ENCODE assay signal across 2 cellular contexts in the genomic region with DNA sequence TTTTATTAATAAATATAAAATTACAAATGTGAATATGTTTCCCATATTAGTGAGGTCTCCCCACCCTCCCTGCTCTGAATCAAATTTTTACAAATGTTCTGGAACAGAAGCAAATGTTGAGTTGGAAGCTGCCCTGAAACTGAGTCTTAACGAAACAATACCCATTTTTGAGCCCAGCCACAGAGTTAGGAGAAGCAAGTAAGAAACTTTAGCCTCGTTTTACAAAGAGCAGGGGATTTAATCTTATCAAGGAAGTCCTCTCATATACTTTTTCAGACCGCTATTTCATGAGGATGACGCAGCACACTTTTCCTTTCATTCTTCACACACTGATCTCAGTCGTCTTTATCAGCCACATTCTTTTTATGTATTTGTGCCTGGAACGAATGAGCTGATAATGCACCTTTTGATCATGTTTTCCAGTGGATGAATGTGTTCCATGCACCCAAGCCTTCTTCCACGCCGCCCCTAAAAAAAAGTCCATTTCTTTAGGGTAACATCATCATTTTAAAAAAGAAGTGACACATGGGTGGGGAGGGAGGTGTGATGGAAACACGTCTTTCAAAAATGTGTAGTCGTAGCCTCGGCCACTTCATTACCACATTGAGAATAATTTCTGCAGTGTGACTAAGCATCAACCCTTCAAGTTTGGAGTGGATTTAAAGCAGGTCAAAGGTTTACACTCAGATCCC.
TF ChIP-seq lines count a peak whose summit lies in the region.

No MANE protein-coding gene starts in this region.

TF ChIP-seq in liver, 16 proteins besides CTCF, POLR2A, EP300 and RAD21:
- TF ChIP-seq YY1 (IDR thresholded peaks at IDR 0.05): no peak
- no peak for TF ChIP-seq FOXA2 (IDR thresholded peaks at IDR 0.05)
- no peak for TF ChIP-seq HNF4A (conservative IDR thresholded peaks at IDR 0.05)
- no peak for TF ChIP-seq FOXA1 (IDR thresholded peaks at IDR 0.05)
- no peak for TF ChIP-seq SP1 (IDR thresholded peaks at IDR 0.05)
- no peak for TF ChIP-seq RXRA (IDR thresholded peaks at IDR 0.05)
- TF ChIP-seq JUND (IDR thresholded peaks at IDR 0.05): no peak
- TF ChIP-seq, protein P1, sequence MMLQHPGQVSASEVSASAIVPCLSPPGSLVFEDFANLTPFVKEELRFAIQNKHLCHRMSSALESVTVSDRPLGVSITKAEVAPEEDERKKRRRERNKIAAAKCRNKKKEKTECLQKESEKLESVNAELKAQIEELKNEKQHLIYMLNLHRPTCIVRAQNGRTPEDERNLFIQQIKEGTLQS (IDR thresholded peaks at IDR 0.05): no peak
- TF ChIP-seq, protein P2, sequence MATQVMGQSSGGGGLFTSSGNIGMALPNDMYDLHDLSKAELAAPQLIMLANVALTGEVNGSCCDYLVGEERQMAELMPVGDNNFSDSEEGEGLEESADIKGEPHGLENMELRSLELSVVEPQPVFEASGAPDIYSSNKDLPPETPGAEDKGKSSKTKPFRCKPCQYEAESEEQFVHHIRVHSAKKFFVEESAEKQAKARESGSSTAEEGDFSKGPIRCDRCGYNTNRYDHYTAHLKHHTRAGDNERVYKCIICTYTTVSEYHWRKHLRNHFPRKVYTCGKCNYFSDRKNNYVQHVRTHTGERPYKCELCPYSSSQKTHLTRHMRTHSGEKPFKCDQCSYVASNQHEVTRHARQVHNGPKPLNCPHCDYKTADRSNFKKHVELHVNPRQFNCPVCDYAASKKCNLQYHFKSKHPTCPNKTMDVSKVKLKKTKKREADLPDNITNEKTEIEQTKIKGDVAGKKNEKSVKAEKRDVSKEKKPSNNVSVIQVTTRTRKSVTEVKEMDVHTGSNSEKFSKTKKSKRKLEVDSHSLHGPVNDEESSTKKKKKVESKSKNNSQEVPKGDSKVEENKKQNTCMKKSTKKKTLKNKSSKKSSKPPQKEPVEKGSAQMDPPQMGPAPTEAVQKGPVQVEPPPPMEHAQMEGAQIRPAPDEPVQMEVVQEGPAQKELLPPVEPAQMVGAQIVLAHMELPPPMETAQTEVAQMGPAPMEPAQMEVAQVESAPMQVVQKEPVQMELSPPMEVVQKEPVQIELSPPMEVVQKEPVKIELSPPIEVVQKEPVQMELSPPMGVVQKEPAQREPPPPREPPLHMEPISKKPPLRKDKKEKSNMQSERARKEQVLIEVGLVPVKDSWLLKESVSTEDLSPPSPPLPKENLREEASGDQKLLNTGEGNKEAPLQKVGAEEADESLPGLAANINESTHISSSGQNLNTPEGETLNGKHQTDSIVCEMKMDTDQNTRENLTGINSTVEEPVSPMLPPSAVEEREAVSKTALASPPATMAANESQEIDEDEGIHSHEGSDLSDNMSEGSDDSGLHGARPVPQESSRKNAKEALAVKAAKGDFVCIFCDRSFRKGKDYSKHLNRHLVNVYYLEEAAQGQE (IDR thresholded peaks at IDR 0.05): no peak
- TF ChIP-seq NR2F2 (IDR thresholded peaks at IDR 0.05): no peak
- no peak for TF ChIP-seq HNF4G (IDR thresholded peaks at IDR 0.05)
- no peak for TF ChIP-seq TAF1 (conservative IDR thresholded peaks at IDR 0.05)
- TF ChIP-seq, protein P3, sequence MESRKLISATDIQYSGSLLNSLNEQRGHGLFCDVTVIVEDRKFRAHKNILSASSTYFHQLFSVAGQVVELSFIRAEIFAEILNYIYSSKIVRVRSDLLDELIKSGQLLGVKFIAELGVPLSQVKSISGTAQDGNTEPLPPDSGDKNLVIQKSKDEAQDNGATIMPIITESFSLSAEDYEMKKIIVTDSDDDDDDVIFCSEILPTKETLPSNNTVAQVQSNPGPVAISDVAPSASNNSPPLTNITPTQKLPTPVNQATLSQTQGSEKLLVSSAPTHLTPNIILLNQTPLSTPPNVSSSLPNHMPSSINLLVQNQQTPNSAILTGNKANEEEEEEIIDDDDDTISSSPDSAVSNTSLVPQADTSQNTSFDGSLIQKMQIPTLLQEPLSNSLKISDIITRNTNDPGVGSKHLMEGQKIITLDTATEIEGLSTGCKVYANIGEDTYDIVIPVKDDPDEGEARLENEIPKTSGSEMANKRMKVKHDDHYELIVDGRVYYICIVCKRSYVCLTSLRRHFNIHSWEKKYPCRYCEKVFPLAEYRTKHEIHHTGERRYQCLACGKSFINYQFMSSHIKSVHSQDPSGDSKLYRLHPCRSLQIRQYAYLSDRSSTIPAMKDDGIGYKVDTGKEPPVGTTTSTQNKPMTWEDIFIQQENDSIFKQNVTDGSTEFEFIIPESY (IDR thresholded peaks at IDR 0.05): no peak
- TF ChIP-seq GABPA (IDR thresholded peaks at IDR 0.05 in 1 of 2, conservative IDR thresholded peaks at IDR 0.05 in 1 of 2): no peak
- TF ChIP-seq, protein P4, sequence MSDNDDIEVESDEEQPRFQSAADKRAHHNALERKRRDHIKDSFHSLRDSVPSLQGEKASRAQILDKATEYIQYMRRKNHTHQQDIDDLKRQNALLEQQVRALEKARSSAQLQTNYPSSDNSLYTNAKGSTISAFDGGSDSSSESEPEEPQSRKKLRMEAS (IDR thresholded peaks at IDR 0.05): no peak
- TF ChIP-seq EGR1 (IDR thresholded peaks at IDR 0.05; ENCODE audit: low read depth in 2 of 2): no peak

TF ChIP-seq in HepG2, 621 proteins besides CTCF, POLR2A, EP300 and RAD21:
- TF ChIP-seq ZNF557 (CRISPR knock-in tag; IDR thresholded peaks at IDR 0.05): no peak
- no peak for TF ChIP-seq PAF1 (CRISPR knock-in tag; IDR thresholded peaks at IDR 0.05)
- TF ChIP-seq ZNF232 (CRISPR knock-in tag; IDR thresholded peaks at IDR 0.05; ENCODE audit: borderline replicate concordance): no peak
- TF ChIP-seq, protein P5, sequence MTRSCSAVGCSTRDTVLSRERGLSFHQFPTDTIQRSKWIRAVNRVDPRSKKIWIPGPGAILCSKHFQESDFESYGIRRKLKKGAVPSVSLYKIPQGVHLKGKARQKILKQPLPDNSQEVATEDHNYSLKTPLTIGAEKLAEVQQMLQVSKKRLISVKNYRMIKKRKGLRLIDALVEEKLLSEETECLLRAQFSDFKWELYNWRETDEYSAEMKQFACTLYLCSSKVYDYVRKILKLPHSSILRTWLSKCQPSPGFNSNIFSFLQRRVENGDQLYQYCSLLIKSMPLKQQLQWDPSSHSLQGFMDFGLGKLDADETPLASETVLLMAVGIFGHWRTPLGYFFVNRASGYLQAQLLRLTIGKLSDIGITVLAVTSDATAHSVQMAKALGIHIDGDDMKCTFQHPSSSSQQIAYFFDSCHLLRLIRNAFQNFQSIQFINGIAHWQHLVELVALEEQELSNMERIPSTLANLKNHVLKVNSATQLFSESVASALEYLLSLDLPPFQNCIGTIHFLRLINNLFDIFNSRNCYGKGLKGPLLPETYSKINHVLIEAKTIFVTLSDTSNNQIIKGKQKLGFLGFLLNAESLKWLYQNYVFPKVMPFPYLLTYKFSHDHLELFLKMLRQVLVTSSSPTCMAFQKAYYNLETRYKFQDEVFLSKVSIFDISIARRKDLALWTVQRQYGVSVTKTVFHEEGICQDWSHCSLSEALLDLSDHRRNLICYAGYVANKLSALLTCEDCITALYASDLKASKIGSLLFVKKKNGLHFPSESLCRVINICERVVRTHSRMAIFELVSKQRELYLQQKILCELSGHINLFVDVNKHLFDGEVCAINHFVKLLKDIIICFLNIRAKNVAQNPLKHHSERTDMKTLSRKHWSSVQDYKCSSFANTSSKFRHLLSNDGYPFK (CRISPR knock-in tag; IDR thresholded peaks at IDR 0.05; ENCODE audit: borderline replicate concordance): no peak
- TF ChIP-seq, protein P6, sequence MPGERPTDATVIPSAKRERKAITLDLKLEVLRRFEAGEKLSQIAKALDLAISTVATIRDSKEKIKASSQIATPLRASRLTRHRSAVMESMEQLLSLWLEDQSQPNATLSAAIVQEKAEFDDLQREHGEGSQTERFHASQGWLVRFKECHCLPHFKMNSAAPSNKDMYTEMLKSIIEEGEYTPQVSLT (CRISPR knock-in tag; IDR thresholded peaks at IDR 0.05; ENCODE audit: borderline replicate concordance, low read depth): no peak
- TF ChIP-seq PRMT3 (CRISPR knock-in tag; IDR thresholded peaks at IDR 0.05; ENCODE audit: borderline replicate concordance, low read depth): no peak
- no peak for TF ChIP-seq SNRNP70 (IDR thresholded peaks at IDR 0.05; ENCODE audit: low read depth, low read length)
- TF ChIP-seq NFKBIZ (CRISPR knock-in tag; IDR thresholded peaks at IDR 0.05): no peak
- no peak for TF ChIP-seq YEATS2 (CRISPR knock-in tag; IDR thresholded peaks at IDR 0.05; ENCODE audit: borderline replicate concordance)
- TF ChIP-seq CAMTA2 (CRISPR knock-in tag; IDR thresholded peaks at IDR 0.05; ENCODE audit: borderline replicate concordance): no peak
- no peak for TF ChIP-seq ZNF33B (CRISPR knock-in tag; IDR thresholded peaks at IDR 0.05)
- no peak for TF ChIP-seq SRY (CRISPR knock-in tag; IDR thresholded peaks at IDR 0.05)
- no peak for TF ChIP-seq ZNF724P (CRISPR knock-in tag; IDR thresholded peaks at IDR 0.05; ENCODE audit: borderline replicate concordance)
- TF ChIP-seq, protein P7, sequence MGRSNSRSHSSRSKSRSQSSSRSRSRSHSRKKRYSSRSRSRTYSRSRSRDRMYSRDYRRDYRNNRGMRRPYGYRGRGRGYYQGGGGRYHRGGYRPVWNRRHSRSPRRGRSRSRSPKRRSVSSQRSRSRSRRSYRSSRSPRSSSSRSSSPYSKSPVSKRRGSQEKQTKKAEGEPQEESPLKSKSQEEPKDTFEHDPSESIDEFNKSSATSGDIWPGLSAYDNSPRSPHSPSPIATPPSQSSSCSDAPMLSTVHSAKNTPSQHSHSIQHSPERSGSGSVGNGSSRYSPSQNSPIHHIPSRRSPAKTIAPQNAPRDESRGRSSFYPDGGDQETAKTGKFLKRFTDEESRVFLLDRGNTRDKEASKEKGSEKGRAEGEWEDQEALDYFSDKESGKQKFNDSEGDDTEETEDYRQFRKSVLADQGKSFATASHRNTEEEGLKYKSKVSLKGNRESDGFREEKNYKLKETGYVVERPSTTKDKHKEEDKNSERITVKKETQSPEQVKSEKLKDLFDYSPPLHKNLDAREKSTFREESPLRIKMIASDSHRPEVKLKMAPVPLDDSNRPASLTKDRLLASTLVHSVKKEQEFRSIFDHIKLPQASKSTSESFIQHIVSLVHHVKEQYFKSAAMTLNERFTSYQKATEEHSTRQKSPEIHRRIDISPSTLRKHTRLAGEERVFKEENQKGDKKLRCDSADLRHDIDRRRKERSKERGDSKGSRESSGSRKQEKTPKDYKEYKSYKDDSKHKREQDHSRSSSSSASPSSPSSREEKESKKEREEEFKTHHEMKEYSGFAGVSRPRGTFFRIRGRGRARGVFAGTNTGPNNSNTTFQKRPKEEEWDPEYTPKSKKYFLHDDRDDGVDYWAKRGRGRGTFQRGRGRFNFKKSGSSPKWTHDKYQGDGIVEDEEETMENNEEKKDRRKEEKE (IDR thresholded peaks at IDR 0.05): no peak
- no peak for TF ChIP-seq ZNF749 (CRISPR knock-in tag; IDR thresholded peaks at IDR 0.05; ENCODE audit: borderline replicate concordance)
- TF ChIP-seq ZNF709 (CRISPR knock-in tag; IDR thresholded peaks at IDR 0.05): no peak
- TF ChIP-seq, protein P8, sequence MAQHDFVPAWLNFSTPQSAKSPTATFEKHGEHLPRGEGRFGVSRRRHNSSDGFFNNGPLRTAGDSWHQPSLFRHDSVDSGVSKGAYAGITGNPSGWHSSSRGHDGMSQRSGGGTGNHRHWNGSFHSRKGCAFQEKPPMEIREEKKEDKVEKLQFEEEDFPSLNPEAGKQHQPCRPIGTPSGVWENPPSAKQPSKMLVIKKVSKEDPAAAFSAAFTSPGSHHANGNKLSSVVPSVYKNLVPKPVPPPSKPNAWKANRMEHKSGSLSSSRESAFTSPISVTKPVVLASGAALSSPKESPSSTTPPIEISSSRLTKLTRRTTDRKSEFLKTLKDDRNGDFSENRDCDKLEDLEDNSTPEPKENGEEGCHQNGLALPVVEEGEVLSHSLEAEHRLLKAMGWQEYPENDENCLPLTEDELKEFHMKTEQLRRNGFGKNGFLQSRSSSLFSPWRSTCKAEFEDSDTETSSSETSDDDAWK (CRISPR knock-in tag; IDR thresholded peaks at IDR 0.05): no peak
- no peak for TF ChIP-seq ZNF484 (CRISPR knock-in tag; IDR thresholded peaks at IDR 0.05; ENCODE audit: borderline replicate concordance, low read depth)
- TF ChIP-seq ZNF530 (CRISPR knock-in tag; IDR thresholded peaks at IDR 0.05; ENCODE audit: low read depth): no peak
- TF ChIP-seq ZNF335 (CRISPR knock-in tag; IDR thresholded peaks at IDR 0.05): no peak
